In genomic region chr2:8923173-8923572, GRCh38 we compare ENCODE assay signal across 1 cellular context.
TF ChIP-seq lines count a peak whose summit lies in the region.

No MANE protein-coding gene starts in this region.

TF ChIP-seq in K562, 482 proteins besides CTCF, POLR2A, EP300 and RAD21:
- no peak for TF ChIP-seq VEZF1 (CRISPR knock-in tag; IDR thresholded peaks at IDR 0.05)
- TF ChIP-seq, protein P1, sequence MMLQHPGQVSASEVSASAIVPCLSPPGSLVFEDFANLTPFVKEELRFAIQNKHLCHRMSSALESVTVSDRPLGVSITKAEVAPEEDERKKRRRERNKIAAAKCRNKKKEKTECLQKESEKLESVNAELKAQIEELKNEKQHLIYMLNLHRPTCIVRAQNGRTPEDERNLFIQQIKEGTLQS (IDR thresholded peaks at IDR 0.05) = peak; percentile 35; the same call in 1 of the 2 replicates
- TF ChIP-seq, protein P1 (CRISPR knock-in tag; conservative IDR thresholded peaks at IDR 0.05) = no peak
- TF ChIP-seq, protein P2, sequence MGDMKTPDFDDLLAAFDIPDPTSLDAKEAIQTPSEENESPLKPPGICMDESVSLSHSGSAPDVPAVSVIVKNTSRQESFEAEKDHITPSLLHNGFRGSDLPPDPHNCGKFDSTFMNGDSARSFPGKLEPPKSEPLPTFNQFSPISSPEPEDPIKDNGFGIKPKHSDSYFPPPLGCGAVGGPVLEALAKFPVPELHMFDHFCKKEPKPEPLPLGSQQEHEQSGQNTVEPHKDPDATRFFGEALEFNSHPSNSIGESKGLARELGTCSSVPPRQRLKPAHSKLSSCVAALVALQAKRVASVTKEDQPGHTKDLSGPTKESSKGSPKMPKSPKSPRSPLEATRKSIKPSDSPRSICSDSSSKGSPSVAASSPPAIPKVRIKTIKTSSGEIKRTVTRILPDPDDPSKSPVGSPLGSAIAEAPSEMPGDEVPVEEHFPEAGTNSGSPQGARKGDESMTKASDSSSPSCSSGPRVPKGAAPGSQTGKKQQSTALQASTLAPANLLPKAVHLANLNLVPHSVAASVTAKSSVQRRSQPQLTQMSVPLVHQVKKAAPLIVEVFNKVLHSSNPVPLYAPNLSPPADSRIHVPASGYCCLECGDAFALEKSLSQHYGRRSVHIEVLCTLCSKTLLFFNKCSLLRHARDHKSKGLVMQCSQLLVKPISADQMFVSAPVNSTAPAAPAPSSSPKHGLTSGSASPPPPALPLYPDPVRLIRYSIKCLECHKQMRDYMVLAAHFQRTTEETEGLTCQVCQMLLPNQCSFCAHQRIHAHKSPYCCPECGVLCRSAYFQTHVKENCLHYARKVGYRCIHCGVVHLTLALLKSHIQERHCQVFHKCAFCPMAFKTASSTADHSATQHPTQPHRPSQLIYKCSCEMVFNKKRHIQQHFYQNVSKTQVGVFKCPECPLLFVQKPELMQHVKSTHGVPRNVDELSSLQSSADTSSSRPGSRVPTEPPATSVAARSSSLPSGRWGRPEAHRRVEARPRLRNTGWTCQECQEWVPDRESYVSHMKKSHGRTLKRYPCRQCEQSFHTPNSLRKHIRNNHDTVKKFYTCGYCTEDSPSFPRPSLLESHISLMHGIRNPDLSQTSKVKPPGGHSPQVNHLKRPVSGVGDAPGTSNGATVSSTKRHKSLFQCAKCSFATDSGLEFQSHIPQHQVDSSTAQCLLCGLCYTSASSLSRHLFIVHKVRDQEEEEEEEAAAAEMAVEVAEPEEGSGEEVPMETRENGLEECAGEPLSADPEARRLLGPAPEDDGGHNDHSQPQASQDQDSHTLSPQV (IDR thresholded peaks at IDR 0.05) = 0 out of 2 replicates have a peak, but pooled peaks have one; percentile 23
- no peak for TF ChIP-seq ETV6 (IDR thresholded peaks at IDR 0.05; ENCODE audit: borderline replicate concordance in 1 of 2, low read depth in 2 of 2, low read length in 1 of 2)
- no peak for TF ChIP-seq ETV6 (CRISPR knock-in tag; IDR thresholded peaks at IDR 0.05; ENCODE audit: borderline replicate concordance)
- peak; percentile 32; the same call in 1 of the 2 replicates for TF ChIP-seq JUND (IDR thresholded peaks at IDR 0.05; ENCODE audit: borderline replicate concordance, low read depth, low read length)
- TF ChIP-seq JUND (tag; IDR thresholded peaks at IDR 0.05; ENCODE audit: borderline replicate concordance, low read depth, low read length) = no peak
- peak; percentile 64 for TF ChIP-seq MEIS2 (IDR thresholded peaks at IDR 0.05; ENCODE audit: partially characterized antibody)
- no peak for TF ChIP-seq ZNF165 (CRISPR knock-in tag; IDR thresholded peaks at IDR 0.05; ENCODE audit: borderline replicate concordance)
- no peak for TF ChIP-seq RBM22 (IDR thresholded peaks at IDR 0.05; ENCODE audit: low read depth, low read length, poor library complexity, severe bottlenecking)
- no peak for TF ChIP-seq RBM14 (IDR thresholded peaks at IDR 0.05; ENCODE audit: borderline replicate concordance, insufficient read depth, low read depth, low read length)
- peak; percentile 89 for TF ChIP-seq PKNOX1 (IDR thresholded peaks at IDR 0.05)
- TF ChIP-seq PHTF2 (CRISPR knock-in tag; IDR thresholded peaks at IDR 0.05) = no peak
- no peak for TF ChIP-seq SAP30 (IDR thresholded peaks at IDR 0.05; ENCODE audit: borderline replicate concordance, insufficient read depth, low read depth, low read length, poor library complexity, severe bottlenecking)
- no peak for TF ChIP-seq FOXK1 (CRISPR knock-in tag; IDR thresholded peaks at IDR 0.05; ENCODE audit: borderline replicate concordance)
- peak; percentile 43; the same call in 1 of the 2 replicates for TF ChIP-seq RFX1 (IDR thresholded peaks at IDR 0.05)
- TF ChIP-seq, protein P3, sequence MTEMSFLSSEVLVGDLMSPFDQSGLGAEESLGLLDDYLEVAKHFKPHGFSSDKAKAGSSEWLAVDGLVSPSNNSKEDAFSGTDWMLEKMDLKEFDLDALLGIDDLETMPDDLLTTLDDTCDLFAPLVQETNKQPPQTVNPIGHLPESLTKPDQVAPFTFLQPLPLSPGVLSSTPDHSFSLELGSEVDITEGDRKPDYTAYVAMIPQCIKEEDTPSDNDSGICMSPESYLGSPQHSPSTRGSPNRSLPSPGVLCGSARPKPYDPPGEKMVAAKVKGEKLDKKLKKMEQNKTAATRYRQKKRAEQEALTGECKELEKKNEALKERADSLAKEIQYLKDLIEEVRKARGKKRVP (CRISPR knock-in tag; IDR thresholded peaks at IDR 0.05) = no peak
- peak; percentile 83 for TF ChIP-seq TCF3 (CRISPR knock-in tag; IDR thresholded peaks at IDR 0.05)
- no peak for TF ChIP-seq TARDBP (IDR thresholded peaks at IDR 0.05)
- TF ChIP-seq ETV1 (tag; conservative IDR thresholded peaks at IDR 0.05; ENCODE audit: low read depth) = no peak
- TF ChIP-seq PBX2 (CRISPR knock-in tag; IDR thresholded peaks at IDR 0.05; ENCODE audit: low read depth) = no peak
- TF ChIP-seq PBX2 (tag; conservative IDR thresholded peaks at IDR 0.05; ENCODE audit: low read depth) = peak; percentile 32; the same call in 1 of the 2 replicates
- TF ChIP-seq NFIX (CRISPR knock-in tag; IDR thresholded peaks at IDR 0.05; ENCODE audit: low read depth) = no peak
- TF ChIP-seq DPF2 (IDR thresholded peaks at IDR 0.05) = peak; percentile 54; the same call in 1 of the 2 replicates
- TF ChIP-seq ZNF140 (CRISPR knock-in tag; IDR thresholded peaks at IDR 0.05) = no peak
- TF ChIP-seq ETS2 (tag; IDR thresholded peaks at IDR 0.05; ENCODE audit: borderline replicate concordance, poor library complexity, severe bottlenecking) = no peak
- TF ChIP-seq ZNF316 (IDR thresholded peaks at IDR 0.05) = peak; percentile 37
- TF ChIP-seq TAF9B (IDR thresholded peaks at IDR 0.05; ENCODE audit: partially characterized antibody) = peak; percentile 17
- peak; percentile 35; the same call in 1 of the 2 replicates for TF ChIP-seq SMARCE1 (IDR thresholded peaks at IDR 0.05)
- no peak for TF ChIP-seq ELK3 (CRISPR knock-in tag; IDR thresholded peaks at IDR 0.05)
- TF ChIP-seq KLF16 (IDR thresholded peaks at IDR 0.05) = peak; percentile 23; the same call in 1 of the 2 replicates
- TF ChIP-seq SMARCA4 (IDR thresholded peaks at IDR 0.05) = 0 out of 2 replicates have a peak, but pooled peaks have one; percentile 31
- peak; percentile 32; the same call in 1 of the 2 replicates for TF ChIP-seq TEAD4 (IDR thresholded peaks at IDR 0.05; ENCODE audit: low read length)
- no peak for TF ChIP-seq TEAD4 (CRISPR knock-in tag; IDR thresholded peaks at IDR 0.05; ENCODE audit: borderline replicate concordance)
- TF ChIP-seq CBFA2T3 (IDR thresholded peaks at IDR 0.05) = peak; percentile 73
- TF ChIP-seq BMI1 (IDR thresholded peaks at IDR 0.05; ENCODE audit: low read length) = no peak
- TF ChIP-seq CEBPB (tag; IDR thresholded peaks at IDR 0.05) = peak; percentile 88
- peak; percentile 67 for TF ChIP-seq ARID1B (IDR thresholded peaks at IDR 0.05)
- TF ChIP-seq CBFA2T2 (conservative IDR thresholded peaks at IDR 0.05) = peak; percentile 43
- TF ChIP-seq NCOR1 (IDR thresholded peaks at IDR 0.05) = peak; percentile 43; the same call in 1 of the 2 replicates
- TF ChIP-seq TRIM24 (IDR thresholded peaks at IDR 0.05) = peak in 1 of 2 experiments; percentile 17; a peak in 1 of 4 replicates
- no peak for TF ChIP-seq SP1 (CRISPR knock-in tag; IDR thresholded peaks at IDR 0.05)
- peak; percentile 53; the same call in 1 of the 2 replicates for TF ChIP-seq TAL1 (IDR thresholded peaks at IDR 0.05)
